In genomic region chr16:80540516-80541305, GRCh38 we compare ENCODE assay signal across 8 cellular contexts. TPM values are rescaled to one million over a fixed set of nuclear protein-coding genes. Genes with fewer than 3 reads are reported as not detected.
DNase-seq lines count a peak whose midpoint lies in the region; ATAC-seq and TF ChIP-seq lines count a peak whose summit lies in the region.

Gene DYNLRB2, plus strand, starts transcription at chr16:80540993. Its CDS starts 84 bp downstream, at chr16:80541077.

- peak within 1 kb of the TSS; percentile 98 for H3K27ac Mint-ChIP-seq in activated T-cell treated with anti-CD3 and anti-CD28 coated beads, Interleukin-2, amount 50 U/mL, for 24 hours

- H3K36me3 ChIP-seq in BJ (ENCODE audit: control insufficient read depth, insufficient read depth, low read length) = no peaks in the 10 kb centered on the region
- H3K36me3 ChIP-seq in mucosa of descending colon (ENCODE audit: low read depth) = no peaks in the 10 kb centered on the region

- ATAC-seq in GM19328 (IDR thresholded peaks at IDR 0.05; ENCODE audit: unreplicated experiment) = peak; percentile 96
- ATAC-seq in HG03521 (IDR thresholded peaks at IDR 0.05; ENCODE audit: unreplicated experiment) = peak; percentile 95
- ATAC-seq in mucosa of descending colon = peak; percentile 99

- peak within 1 kb of the TSS; percentile 91 for H3K4me3 Mint-ChIP-seq in activated T-cell treated with anti-CD3 and anti-CD28 coated beads, Interleukin-2, amount 50 U/mL, for 24 hours

- H3K27me3 Mint-ChIP-seq in activated T-cell treated with anti-CD3 and anti-CD28 coated beads, Interleukin-2, amount 50 U/mL, for 24 hours = no peaks in the 10 kb centered on the region

- TF ChIP-seq CTCF in BJ (IDR thresholded peaks at IDR 0.05; ENCODE audit: insufficient read depth, low read depth, low read length) = no peak
- no peak for TF ChIP-seq CTCF in mucosa of descending colon (IDR thresholded peaks at IDR 0.05)

- peak; percentile 58 for DNase-seq in BJ (ENCODE audit: low read depth)
- peak; percentile 85 to 89 for DNase-seq in NOMO-1 (lab: John Stamatoyannopoulos, UW; ENCODE audit: unreplicated experiment in 2 of 2)
- peak; percentile 95 for DNase-seq in activated T-cell treated with anti-CD3 and anti-CD28 coated beads, Interleukin-2, amount 50 U/mL, for 24 hours
- DNase-seq in erythroblast (lab: John Stamatoyannopoulos, UW) = peak; percentile 93 to 94
- peak; percentile 93 to 97 (median 97) for DNase-seq in mucosa of descending colon
- peak; percentile 85 to 87 for DNase-seq in stimulated activated CD8-positive, alpha-beta memory T cell treated with anti-CD3 and anti-CD28 coated beads, Interleukin-2, amount 100 ng/mL, for 48 hours (ENCODE audit: low read depth in 2 of 2)

- peak; percentile 82 for TF ChIP-seq POLR2A in erythroblast (IDR thresholded peaks at IDR 0.05; ENCODE audit: low read length)

- peaks cover 6% of the 10 kb centered on the region for H3K4me1 ChIP-seq in mucosa of descending colon (ENCODE audit: low read depth)

- no peaks in the 10 kb centered on the region for H3K27me3 ChIP-seq in BJ (ENCODE audit: control insufficient read depth, insufficient read depth, low read length)

- H3K36me3 Mint-ChIP-seq in activated T-cell treated with anti-CD3 and anti-CD28 coated beads, Interleukin-2, amount 50 U/mL, for 24 hours (ENCODE audit: low read depth) = peaks cover 9% of the 10 kb centered on the region

- H3K9me3 Mint-ChIP-seq in activated T-cell treated with anti-CD3 and anti-CD28 coated beads, Interleukin-2, amount 50 U/mL, for 24 hours = no peaks in the 10 kb centered on the region

- peak within 1 kb of the TSS; percentile 70 for H3K4me3 ChIP-seq in BJ (ENCODE audit: low read depth, low read length)
- H3K4me3 ChIP-seq in mucosa of descending colon = peak within 1 kb of the TSS; percentile 7

- intact Hi-C loops in mucosa of descending colon (cut with DNase I, micrococcal nuclease) = no loop called here

- H3K9me3 ChIP-seq in mucosa of descending colon = no peaks in the 10 kb centered on the region

- CTCF ChIA-PET in BJ (lab: Yijun Ruan, JAX) = interaction anchor here (1.1 kb wide), 1 partner anchor 14 kb away, joined by 3 read pairs; no protein-coding TSS in a partner anchor

- POLR2A ChIA-PET in BJ (lab: Charles Lee) = no interaction called here

- H3K4me1 Mint-ChIP-seq in activated T-cell treated with anti-CD3 and anti-CD28 coated beads, Interleukin-2, amount 50 U/mL, for 24 hours (ENCODE audit: low read depth) = peaks cover 32% of the 10 kb centered on the region

RNA-seq across cellular contexts. Expression of gene DYNLRB2, which starts in this region (rescaled TPM):
- polyA plus RNA-seq in BJ (2011; rRNA removed) = 0.50 and 1.4 TPM in 2 replicates
- polyA minus RNA-seq in BJ (2011; rRNA and poly(A)+ RNA removed) = not detected in 2 replicates
- total RNA-seq in mucosa of descending colon = not detected

Comparison
In these comparisons a context has a peak if more than half of its experiments do, and no peak if none do; other contexts are left out.
1. Peak in every context shown above with its lines: DNase-seq, ATAC-seq and H3K4me3 ChIP-seq.
2. Peak in DNase-seq, ATAC-seq and H3K4me3 ChIP-seq in mucosa of descending colon; RNA of the gene not detected or under 1 TPM.